Comparison of ENCODE assay signal across 8 cellular contexts in the genomic region with DNA sequence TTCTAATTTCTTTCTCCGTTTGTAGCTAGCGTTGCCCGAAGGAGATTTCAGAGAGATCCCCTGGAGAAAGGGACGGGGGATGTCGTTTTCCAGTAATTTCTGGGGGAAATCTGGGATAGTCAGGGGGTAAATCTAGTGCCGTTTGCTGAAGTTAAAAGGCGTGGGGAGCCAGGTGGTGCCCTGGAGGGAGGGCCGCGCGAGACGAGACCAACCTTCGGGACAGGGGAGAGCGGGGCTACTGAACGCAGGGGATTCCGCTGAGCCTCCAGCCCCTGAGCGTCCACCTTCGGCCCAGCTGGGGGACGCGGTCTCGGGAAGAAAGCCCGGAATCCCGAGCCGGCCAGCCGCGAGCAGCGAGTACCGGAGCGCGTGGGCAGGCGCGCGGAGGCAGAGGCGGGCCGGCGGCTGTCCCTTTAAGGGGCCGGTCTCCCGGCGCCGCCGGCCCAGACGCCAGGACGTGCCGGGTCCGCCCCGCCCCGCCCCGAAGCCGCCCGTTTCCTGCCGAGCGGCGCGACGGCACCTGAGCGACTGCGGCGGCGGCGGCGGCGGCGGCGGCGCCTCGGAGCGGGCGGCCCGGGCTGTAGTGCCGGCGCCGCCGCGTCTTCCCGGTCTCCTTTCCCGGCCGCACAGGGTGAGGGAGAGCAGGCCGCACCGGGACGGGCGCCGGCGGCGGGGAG. TPM values are rescaled to one million over a fixed set of nuclear protein-coding genes. Genes with fewer than 3 reads are reported as not detected.
DNase-seq lines count a peak whose midpoint lies in the region; ATAC-seq and TF ChIP-seq lines count a peak whose summit lies in the region.

A gene with protein sequence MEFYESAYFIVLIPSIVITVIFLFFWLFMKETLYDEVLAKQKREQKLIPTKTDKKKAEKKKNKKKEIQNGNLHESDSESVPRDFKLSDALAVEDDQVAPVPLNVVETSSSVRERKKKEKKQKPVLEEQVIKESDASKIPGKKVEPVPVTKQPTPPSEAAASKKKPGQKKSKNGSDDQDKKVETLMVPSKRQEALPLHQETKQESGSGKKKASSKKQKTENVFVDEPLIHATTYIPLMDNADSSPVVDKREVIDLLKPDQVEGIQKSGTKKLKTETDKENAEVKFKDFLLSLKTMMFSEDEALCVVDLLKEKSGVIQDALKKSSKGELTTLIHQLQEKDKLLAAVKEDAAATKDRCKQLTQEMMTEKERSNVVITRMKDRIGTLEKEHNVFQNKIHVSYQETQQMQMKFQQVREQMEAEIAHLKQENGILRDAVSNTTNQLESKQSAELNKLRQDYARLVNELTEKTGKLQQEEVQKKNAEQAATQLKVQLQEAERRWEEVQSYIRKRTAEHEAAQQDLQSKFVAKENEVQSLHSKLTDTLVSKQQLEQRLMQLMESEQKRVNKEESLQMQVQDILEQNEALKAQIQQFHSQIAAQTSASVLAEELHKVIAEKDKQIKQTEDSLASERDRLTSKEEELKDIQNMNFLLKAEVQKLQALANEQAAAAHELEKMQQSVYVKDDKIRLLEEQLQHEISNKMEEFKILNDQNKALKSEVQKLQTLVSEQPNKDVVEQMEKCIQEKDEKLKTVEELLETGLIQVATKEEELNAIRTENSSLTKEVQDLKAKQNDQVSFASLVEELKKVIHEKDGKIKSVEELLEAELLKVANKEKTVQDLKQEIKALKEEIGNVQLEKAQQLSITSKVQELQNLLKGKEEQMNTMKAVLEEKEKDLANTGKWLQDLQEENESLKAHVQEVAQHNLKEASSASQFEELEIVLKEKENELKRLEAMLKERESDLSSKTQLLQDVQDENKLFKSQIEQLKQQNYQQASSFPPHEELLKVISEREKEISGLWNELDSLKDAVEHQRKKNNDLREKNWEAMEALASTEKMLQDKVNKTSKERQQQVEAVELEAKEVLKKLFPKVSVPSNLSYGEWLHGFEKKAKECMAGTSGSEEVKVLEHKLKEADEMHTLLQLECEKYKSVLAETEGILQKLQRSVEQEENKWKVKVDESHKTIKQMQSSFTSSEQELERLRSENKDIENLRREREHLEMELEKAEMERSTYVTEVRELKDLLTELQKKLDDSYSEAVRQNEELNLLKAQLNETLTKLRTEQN (N-terminal part only) (plus strand): TSS at position 484 of the 677 bp plus-strand sequence. CDS start 31,842 bp downstream, outside the sequence.

- peak within 1 kb of the TSS; percentile 95 for H3K4me3 ChIP-seq in ACC112 (ENCODE audit: low read depth, low read length)
- H3K4me3 ChIP-seq in kidney epithelial cell (ENCODE audit: low read depth, low read length): peak within 1 kb of the TSS; percentile 97

- no peak for TF ChIP-seq CTCF in kidney epithelial cell (IDR thresholded peaks at IDR 0.05; ENCODE audit: insufficient read depth, low read length, poor library complexity, severe bottlenecking)

- ATAC-seq in GM18867 (IDR thresholded peaks at IDR 0.05; ENCODE audit: unreplicated experiment) (peak; percentile 87), HG03097 (IDR thresholded peaks at IDR 0.05; ENCODE audit: low FRiP score, unreplicated experiment) (peak; percentile 65)

- no peaks in the 10 kb centered on the region for H3K36me3 ChIP-seq in ACC112 (ENCODE audit: insufficient read depth, low read length)
- H3K36me3 ChIP-seq in kidney epithelial cell (ENCODE audit: control insufficient read depth, insufficient read depth, low read length): no peaks in the 10 kb centered on the region

- peak; percentile 81 for DNase-seq in NCI-H226
- DNase-seq in activated CD4-positive, CD25-positive, alpha-beta regulatory T cell treated with anti-CD3 and anti-CD28 coated beads, Interleukin-2, amount 50 U/mL, for 72 hours: peak; percentile 85
- peak; percentile 77 for DNase-seq in cerebellar cortex (ENCODE audit: low spot score)
- DNase-seq in kidney epithelial cell (ENCODE audit: low read depth): no peak
- peak; percentile 53 to 83 for DNase-seq in stimulated activated CD4-positive, alpha-beta T cell treated with anti-CD3 and anti-CD28 coated beads, Interleukin-15, amount 100 ng/mL, for 48 hours (ENCODE audit: low read depth in 2 of 2)

- peak within 1 kb of the TSS; percentile 98 for H2AFZ ChIP-seq in ACC112 (ENCODE audit: low read length, unreplicated experiment)

- H3K27ac ChIP-seq in ACC112 (ENCODE audit: low read depth, low read length): peak within 1 kb of the TSS; percentile 70

- H3K4me1 ChIP-seq in ACC112 (ENCODE audit: control insufficient read depth, insufficient read depth, low read length, unreplicated experiment): peaks cover 33% of the 10 kb centered on the region

- peaks cover 56% of the 10 kb centered on the region for H3K79me2 ChIP-seq in ACC112 (ENCODE audit: control insufficient read depth, insufficient read depth, low read length, unreplicated experiment)

- H3K27me3 ChIP-seq in ACC112 (ENCODE audit: insufficient read depth, low read length) (no peaks in the 10 kb centered on the region), kidney epithelial cell (ENCODE audit: control insufficient read depth, insufficient read depth, low read length) (no peaks in the 10 kb centered on the region)

RNA-seq across cellular contexts. Expression of the gene that starts here (rescaled TPM):
- total RNA-seq in kidney epithelial cell: 119 and 150 TPM in 2 replicates
